ENCODE assay signal across 28 cellular contexts in the genomic region with DNA sequence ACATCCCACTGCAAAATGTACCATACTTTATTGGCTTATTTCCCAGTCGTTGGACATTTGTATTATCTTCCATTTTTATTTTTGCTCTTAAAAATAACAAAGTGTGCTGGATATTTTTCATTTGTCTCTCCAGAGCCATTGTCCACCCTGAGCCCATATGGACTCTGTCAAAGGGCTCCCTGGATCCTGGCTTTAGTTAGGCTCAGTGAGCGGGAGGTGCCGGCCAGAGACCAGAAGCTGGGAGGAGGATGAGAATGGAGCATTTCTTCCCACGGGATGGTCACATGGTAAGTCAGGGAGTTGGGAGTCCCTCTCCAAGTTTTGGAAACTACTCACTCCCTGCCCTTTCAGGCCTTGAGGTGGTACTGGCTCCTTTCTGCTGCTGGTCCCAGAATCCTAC.
"Had no signal": no experiment of that assay in that cellular context is flagged by ENCODE, and none has a peak within 500 bp of the region (broad histone marks: within the 10 kb centered on the region; RNA-seq: fewer than 3 reads in every experiment).

No MANE protein-coding gene starts in this region.

- H3K36me3 ChIP-seq: colonic mucosa, gastrocnemius medialis, ovary, right lobe of liver, stomach, thyroid gland had no signal

- H3K27me3 ChIP-seq: colonic mucosa, gastrocnemius medialis, ovary, right lobe of liver, stomach, thyroid gland had no signal

- H3K27ac Mint-ChIP-seq: dendritic cell treated with granulocyte-macrophage colony-stimulating factor and Interleukin-4, amounts not matched to agents 40 ng/mL and 50 ng/mL, for 4 days; endodermal cell; memory B cell; nephron progenitor cell; stimulated activated effector memory CD8-positive, alpha-beta T cell treated with anti-CD3 and anti-CD28 coated beads, Interleukin-12 subunit alpha, Interleukin-12 subunit beta, amount 100 ng/mL, for 72 hours had no signal

- H3K36me3 Mint-ChIP-seq: memory B cell; stimulated activated effector memory CD8-positive, alpha-beta T cell treated with anti-CD3 and anti-CD28 coated beads, Interleukin-12 subunit alpha, Interleukin-12 subunit beta, amount 100 ng/mL, for 72 hours had no signal

- H3K4me2 ChIP-seq: smooth muscle cell had no signal

- H3K4me3 ChIP-seq: colonic mucosa, gastrocnemius medialis, lung, ovary, psoas muscle, right lobe of liver, smooth muscle cell, stomach, thyroid gland had no signal

- DNase-seq: colonic mucosa; effector CD8-positive, alpha-beta T cell; endodermal cell; foreskin fibroblast; gastrocnemius medialis; head of caudate nucleus; kidney; nephron progenitor cell; occipital lobe; posterior cingulate gyrus; psoas muscle; right lobe of liver; stimulated activated CD4-positive, alpha-beta T cell treated with anti-CD3 and anti-CD28 coated beads, Interleukin-12 subunit alpha, Interleukin-12 subunit beta, amount 100 ng/mL, for 4 hours; stimulated activated CD4-positive, alpha-beta T cell treated with anti-CD3 and anti-CD28 coated beads, Interleukin-1b, Interleukin-23, amount 100 ng/mL, for 48 hours; stimulated activated CD4-positive, alpha-beta T cell treated with anti-CD3 and anti-CD28 coated beads, Interleukin-4, amount 100 ng/mL, for 1 hour; stimulated activated naive CD4-positive, alpha-beta T cell treated with Interleukin-2 at 50 U/mL for 16 hours; stomach; thyroid gland; trophoblast cell had no signal

- ATAC-seq: esophagus mucosa; gastrocnemius medialis; psoas muscle; right lobe of liver; stimulated activated effector memory CD8-positive, alpha-beta T cell treated with anti-CD3 and anti-CD28 coated beads, Interleukin-12 subunit alpha, Interleukin-12 subunit beta, amount 100 ng/mL, for 72 hours had no signal

- H3K4me3 Mint-ChIP-seq: central memory CD8-positive, alpha-beta T cell; dendritic cell treated with granulocyte-macrophage colony-stimulating factor and Interleukin-4, amounts not matched to agents 40 ng/mL and 50 ng/mL, for 4 days; endodermal cell; memory B cell; nephron progenitor cell; stimulated activated effector memory CD8-positive, alpha-beta T cell treated with anti-CD3 and anti-CD28 coated beads, Interleukin-12 subunit alpha, Interleukin-12 subunit beta, amount 100 ng/mL, for 72 hours had no signal

- H3K4me1 Mint-ChIP-seq: central memory CD8-positive, alpha-beta T cell; memory B cell; nephron progenitor cell; stimulated activated effector memory CD8-positive, alpha-beta T cell treated with anti-CD3 and anti-CD28 coated beads, Interleukin-12 subunit alpha, Interleukin-12 subunit beta, amount 100 ng/mL, for 72 hours had no signal

- H3K4me1 ChIP-seq: colonic mucosa, right lobe of liver, thyroid gland had no signal

- FAIRE-seq: kidney had no signal

- H3K9me3 ChIP-seq: colonic mucosa, gastrocnemius medialis, ovary, psoas muscle, right lobe of liver, stomach, thyroid gland had no signal

- H3K9me3 Mint-ChIP-seq: central memory CD8-positive, alpha-beta T cell; dendritic cell treated with granulocyte-macrophage colony-stimulating factor and Interleukin-4, amounts not matched to agents 40 ng/mL and 50 ng/mL, for 4 days; stimulated activated effector memory CD8-positive, alpha-beta T cell treated with anti-CD3 and anti-CD28 coated beads, Interleukin-12 subunit alpha, Interleukin-12 subunit beta, amount 100 ng/mL, for 72 hours had no signal

- H3K27ac ChIP-seq: colonic mucosa, epithelial cell of prostate, gastrocnemius medialis, ovary, psoas muscle, right lobe of liver, stomach, thyroid gland had no signal
